In genomic region chr19:51387924-51388389, GRCh38 we compare ENCODE assay signal across 24 cellular contexts. TPM values are rescaled to one million over a fixed set of nuclear protein-coding genes. Genes with fewer than 3 reads are reported as not detected.
A peak's percentile ranks its signal among the peaks of the same experiment; 100 is the strongest.
DNase-seq lines count a peak whose midpoint lies in the region; ATAC-seq, FAIRE-seq and TF ChIP-seq lines count a peak whose summit lies in the region.
"Had no signal": no experiment of that assay in that cellular context is flagged by ENCODE, and none has a peak within 500 bp of the region (broad histone marks: within the 10 kb centered on the region; RNA-seq: fewer than 3 reads in every experiment).

LIM2 (minus strand) TSS chr19:51387974; CDS start chr19:51387443, 531 bp downstream.

- no peak within 1 kb of the TSS for H3K9ac ChIP-seq in PC-3 (ENCODE audit: low read length)
- H3K9ac ChIP-seq: BLaER1 treated with 17β-estradiol and CSF1 and Interleukin-3, amounts not matched to agents 10 nM and 100 nM had no signal

- CTCF ChIA-PET in activated CD4-positive, alpha-beta memory T cell treated with anti-CD3 and anti-CD28 coated beads for 36 hours (lab: Charles Lee): interaction anchor here (0.6 kb wide), 1 partner anchor 34 kb away, joined by 3 read pairs; no protein-coding TSS in a partner anchor
- CTCF ChIA-PET in PC-3 (lab: Charles Lee): no interaction called here

- H3K36me3 ChIP-seq in PC-3 (ENCODE audit: low read depth, low read length): no peaks in the 10 kb centered on the region
- H3K36me3 ChIP-seq: BLaER1 treated with 17β-estradiol and CSF1 and Interleukin-3, amounts not matched to agents 10 nM and 100 nM; heart right ventricle; vagina had no signal

- no peak within 1 kb of the TSS for H3K27ac Mint-ChIP-seq in activated CD4-positive, alpha-beta memory T cell treated with anti-CD3 and anti-CD28 coated beads for 36 hours
- no peak within 1 kb of the TSS for H3K27ac Mint-ChIP-seq in endothelial cell (ENCODE audit: unreplicated experiment)

- H3F3A ChIP-seq in PC-3 (ENCODE audit: low read length, unreplicated experiment): no peaks in the 10 kb centered on the region

- peaks cover 9% of the 10 kb centered on the region for H3K4me1 Mint-ChIP-seq in activated CD4-positive, alpha-beta memory T cell treated with anti-CD3 and anti-CD28 coated beads for 36 hours (ENCODE audit: low read depth)
- no peaks in the 10 kb centered on the region for H3K4me1 Mint-ChIP-seq in endothelial cell (ENCODE audit: unreplicated experiment)

- no peaks in the 10 kb centered on the region for H3K9me2 ChIP-seq in PC-3 (replicated peaks; ENCODE audit: low read length)

- no peaks in the 10 kb centered on the region for H4K20me1 ChIP-seq in PC-3 (ENCODE audit: low read length)
- H4K20me1 ChIP-seq: BLaER1 treated with 17β-estradiol and CSF1 and Interleukin-3, amounts not matched to agents 10 nM and 100 nM had no signal

- peaks cover 2% of the 10 kb centered on the region for H3K27me3 Mint-ChIP-seq in activated CD4-positive, alpha-beta memory T cell treated with anti-CD3 and anti-CD28 coated beads for 36 hours
- peaks cover 6% of the 10 kb centered on the region for H3K27me3 Mint-ChIP-seq in endothelial cell (ENCODE audit: unreplicated experiment)

- no peak within 1 kb of the TSS for H2AFZ ChIP-seq in PC-3 (ENCODE audit: low read length)

- no peak within 1 kb of the TSS for H3K4me3 Mint-ChIP-seq in activated CD4-positive, alpha-beta memory T cell treated with anti-CD3 and anti-CD28 coated beads for 36 hours
- peak within 1 kb of the TSS; percentile 51 for H3K4me3 Mint-ChIP-seq in endothelial cell (ENCODE audit: unreplicated experiment)

- peak; percentile 31 for DNase-seq in activated CD4-positive, alpha-beta T cell treated with anti-CD3 and anti-CD28 coated beads for 48 hours
- no peak for DNase-seq in activated CD4-positive, alpha-beta T cell treated with anti-CD3 and anti-CD28 coated beads, Interleukin-2, amount 50 U/mL, for 48 hours
- DNase-seq in activated CD4-positive, alpha-beta memory T cell treated with anti-CD3 and anti-CD28 coated beads for 36 hours: peak; percentile 35
- DNase-seq in endothelial cell (ENCODE audit: low spot score): no peak
- DNase-seq in omental fat pad (ENCODE audit: low spot score): no peak
- DNase-seq in RCC 7860 (ENCODE audit: low spot score): no peak
- no peak for DNase-seq in HK-2 (ENCODE audit: unreplicated experiment)
- no peak for DNase-seq in PC-3
- DNase-seq: activated gamma-delta T cell, GOT3, heart right ventricle, NCI-H1105, NCI-H510A treated with DMSO at 0.1 percent for 48 hours, substantia nigra had no signal

- intact Hi-C loops in activated CD4-positive, alpha-beta memory T cell treated with anti-CD3 and anti-CD28 coated beads for 36 hours (cut with micrococcal nuclease): no loop called here
- intact Hi-C loops in PC-3 (cut with micrococcal nuclease): no loop called here

- H3K79me2 ChIP-seq in PC-3 (ENCODE audit: low read length): no peaks in the 10 kb centered on the region

- no TSS peak for BruUV-seq in PC-3 (replicated peaks; lab: Mats Ljungman, UMichigan)

- H3K27me3 ChIP-seq in PC-3 (ENCODE audit: low read length): no peaks in the 10 kb centered on the region
- H3K27me3 ChIP-seq: BLaER1 treated with 17β-estradiol and CSF1 and Interleukin-3, amounts not matched to agents 10 nM and 100 nM; vagina had no signal

- FAIRE-seq in RCC 7860 (lab: Jason Lieb, UNC): no peak
- FAIRE-seq: A204.1, HTR-8/SVneo, islet of Langerhans had no signal

- H3K9me3 Mint-ChIP-seq in activated CD4-positive, alpha-beta memory T cell treated with anti-CD3 and anti-CD28 coated beads for 36 hours: no peaks in the 10 kb centered on the region
- H3K9me3 Mint-ChIP-seq in endothelial cell (ENCODE audit: unreplicated experiment): no peaks in the 10 kb centered on the region

- TF ChIP-seq CTCF in endothelial cell (IDR thresholded peaks at IDR 0.05; ENCODE audit: unreplicated experiment): no peak
- no peak for TF ChIP-seq CTCF in omental fat pad (IDR thresholded peaks at IDR 0.05)
- no peak for TF ChIP-seq CTCF in PC-3 (conservative IDR thresholded peaks at IDR 0.05; ENCODE audit: low read depth, low read length)

- POLR2A ChIA-PET in activated CD4-positive, alpha-beta memory T cell treated with anti-CD3 and anti-CD28 coated beads for 36 hours (lab: Charles Lee): no interaction called here
- POLR2A ChIA-PET in PC-3 (lab: Charles Lee; ENCODE audit: unreplicated experiment): no interaction called here

- ATAC-seq in omental fat pad (ENCODE audit: low FRiP score): peak; percentile 30
- ATAC-seq in PC-3: no peak

- no peak within 1 kb of the TSS for H3K27ac ChIP-seq in PC-3 (ENCODE audit: low read length)
- H3K27ac ChIP-seq: BLaER1 treated with 17β-estradiol and CSF1 and Interleukin-3, amounts not matched to agents 10 nM and 100 nM; vagina had no signal

- no peaks in the 10 kb centered on the region for H3K9me3 ChIP-seq in PC-3 (ENCODE audit: low read length)
- H3K9me3 ChIP-seq: BLaER1 treated with 17β-estradiol and CSF1 and Interleukin-3, amounts not matched to agents 10 nM and 100 nM; heart right ventricle; vagina had no signal

- H3K36me3 Mint-ChIP-seq in activated CD4-positive, alpha-beta memory T cell treated with anti-CD3 and anti-CD28 coated beads for 36 hours: no peaks in the 10 kb centered on the region
- no peaks in the 10 kb centered on the region for H3K36me3 Mint-ChIP-seq in endothelial cell (ENCODE audit: low read depth, unreplicated experiment)

- H3K4me2 ChIP-seq in PC-3 (ENCODE audit: low read length): no peak within 1 kb of the TSS
- H3K4me2 ChIP-seq: BLaER1 treated with 17β-estradiol and CSF1 and Interleukin-3, amounts not matched to agents 10 nM and 100 nM had no signal

- no peaks in the 10 kb centered on the region for H3K4me1 ChIP-seq in PC-3 (ENCODE audit: insufficient read depth, low read length)
- H3K4me1 ChIP-seq: heart right ventricle, vagina had no signal

- no peak within 1 kb of the TSS for H3K4me3 ChIP-seq in PC-3 (ENCODE audit: low read length)
- H3K4me3 ChIP-seq: BLaER1 treated with 17β-estradiol and CSF1 and Interleukin-3, amounts not matched to agents 10 nM and 100 nM; vagina had no signal

RNA-seq across cellular contexts. Expression of gene LIM2, which starts in this region (rescaled TPM):
- under 1 TPM; 0.36 to 0.64 TPM for total RNA-seq in activated CD4-positive, alpha-beta memory T cell treated with anti-CD3 and anti-CD28 coated beads for 36 hours
- total RNA-seq in endothelial cell (ENCODE audit: unreplicated experiment) (not detected), omental fat pad (not detected), PC-3 (2014; rRNA removed) (not detected in 2 replicates)
- total RNA-seq: chondrocyte, heart right ventricle, LHCN-M2, lung microvascular endothelial cell, myocyte, posterior vena cava, vagina had no signal

Comparison
In these comparisons a context has a peak if more than half of its experiments do, and no peak if none do; other contexts are left out.
1. Peak in DNase-seq in activated CD4-positive, alpha-beta memory T cell treated with anti-CD3 and anti-CD28 coated beads for 36 hours; RNA of the gene not detected or under 1 TPM.
2. Peak in ATAC-seq in omental fat pad; RNA of the gene not detected or under 1 TPM.